Comparison of ENCODE assay signal across 8 cellular contexts in the genomic region with DNA sequence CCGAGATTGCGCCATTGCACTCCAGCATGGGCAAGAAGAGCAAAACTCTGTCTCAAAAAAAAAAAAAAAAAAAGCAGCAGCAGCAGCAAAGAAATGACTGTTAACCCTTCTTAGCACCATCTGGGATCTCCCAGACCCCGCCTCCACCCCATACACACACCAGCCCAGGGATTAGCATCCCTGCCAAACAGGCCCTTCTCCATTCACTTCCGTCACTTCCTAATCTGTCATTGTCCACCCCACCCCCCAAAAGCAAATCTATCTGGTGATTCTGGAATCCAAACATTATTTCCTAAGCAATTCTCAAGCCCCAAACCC. TPM values are rescaled to one million over a fixed set of nuclear protein-coding genes. Genes with fewer than 3 reads are reported as not detected.
DNase-seq lines count a peak whose midpoint lies in the region; ATAC-seq and TF ChIP-seq lines count a peak whose summit lies in the region.

No MANE protein-coding gene starts in this region.

- POLR2A ChIA-PET in SK-N-SH (lab: Yijun Ruan, JAX): interaction anchor here (1.2 kb wide), 1 partner anchor 50 kb away, joined by 3 read pairs; no protein-coding TSS in a partner anchor

- TF ChIP-seq CTCF in SK-N-SH (IDR thresholded peaks at IDR 0.05) (no peak), suprapubic skin (IDR thresholded peaks at IDR 0.05) (no peak)

- TF ChIP-seq POLR2A in suprapubic skin (IDR thresholded peaks at IDR 0.05): no peak

- H4K20me1 ChIP-seq in SK-N-SH (ENCODE audit: insufficient read depth): no peaks in the 10 kb centered on the region

- H3K9ac ChIP-seq in SK-N-SH (peak overlapping the region; percentile 82), iPS-18a (ENCODE audit: low read length) (peak overlapping the region; percentile 80)

- H3K4me1 Mint-ChIP-seq in activated T-helper 2 cell treated with anti-CD3 and anti-CD28 coated beads, Interferon-gamma antibody, Interleukin-2, Interleukin-4, amounts not matched to agents 10 μg/mL and 5 μg/mL and 100 μg/mL, durations not matched to agents 14 hours and 24 hours and 36 hours (ENCODE audit: low read depth): peaks cover 79% of the 10 kb centered on the region

- peak overlapping the region; percentile 85 for H3K4me2 ChIP-seq in SK-N-SH

- TF ChIP-seq RAD21 in SK-N-SH (IDR thresholded peaks at IDR 0.05; ENCODE audit: low read length): no peak

- intact Hi-C loops in activated T-helper 2 cell treated with anti-CD3 and anti-CD28 coated beads, Interferon-gamma antibody, Interleukin-2, Interleukin-4, amounts not matched to agents 10 μg/mL and 5 μg/mL and 100 μg/mL, durations not matched to agents 14 hours and 24 hours and 36 hours (cut with micrococcal nuclease): loop anchor here (10.0 kb wide), 1 partner anchor 302 kb away; no protein-coding TSS in a partner anchor

- peaks cover 67% of the 10 kb centered on the region for H3F3A ChIP-seq in SK-N-SH (replicated peaks; ENCODE audit: insufficient read depth)

- H3K27me3 Mint-ChIP-seq in activated T-helper 2 cell treated with anti-CD3 and anti-CD28 coated beads, Interferon-gamma antibody, Interleukin-2, Interleukin-4, amounts not matched to agents 10 μg/mL and 5 μg/mL and 100 μg/mL, durations not matched to agents 14 hours and 24 hours and 36 hours (ENCODE audit: low read depth): peaks cover 11% of the 10 kb centered on the region

- H3K9me3 Mint-ChIP-seq in activated T-helper 2 cell treated with anti-CD3 and anti-CD28 coated beads, Interferon-gamma antibody, Interleukin-2, Interleukin-4, amounts not matched to agents 10 μg/mL and 5 μg/mL and 100 μg/mL, durations not matched to agents 14 hours and 24 hours and 36 hours: no peaks in the 10 kb centered on the region

- H3K27ac ChIP-seq in SK-N-SH (ENCODE audit: low read depth in 2 of 2, low read length in 1 of 2) (peak overlapping the region; percentile 67 to 97; a peak in 3 of 4 replicates), iPS-18a (ENCODE audit: low read length) (peak overlapping the region; percentile 78), suprapubic skin (peak overlapping the region; percentile 98)

- no peak for DNase-seq in SK-N-SH
- no peak for DNase-seq in activated T-helper 2 cell treated with anti-CD3 and anti-CD28 coated beads, Interferon-gamma antibody, Interleukin-2, Interleukin-4, amounts not matched to agents 10 μg/mL and 5 μg/mL and 100 μg/mL, durations not matched to agents 14 hours and 24 hours and 36 hours (ENCODE audit: low spot score)
- DNase-seq in suprapubic skin (ENCODE audit: low spot score in 2 of 2): no peak
- no peak for DNase-seq in NCI-H146 (lab: John Stamatoyannopoulos, UW)
- no peak for DNase-seq in HPDE6-E6E7 (ENCODE audit: extremely low spot score)

- H3K36me3 ChIP-seq in SK-N-SH (replicated peaks in 1 of 2; ENCODE audit: control insufficient read depth in 1 of 2, insufficient read depth in 2 of 2, low read length in 1 of 2) (peaks cover 3% of the 10 kb centered on the region in 2 experiments), iPS-18a (ENCODE audit: control insufficient read depth, low read depth, low read length) (peaks cover 6% of the 10 kb centered on the region), suprapubic skin (no peaks in the 10 kb centered on the region)

- H3K9me3 ChIP-seq in SK-N-SH (no peaks in the 10 kb centered on the region), iPS-18a (ENCODE audit: control insufficient read depth, low read depth, low read length) (no peaks in the 10 kb centered on the region), suprapubic skin (no peaks in the 10 kb centered on the region)

- H3K9me2 ChIP-seq in SK-N-SH: no peaks in the 10 kb centered on the region

- CTCF ChIA-PET in SK-N-SH (lab: Yijun Ruan, JAX): interaction anchor here (1.0 to 11.8 kb wide), 7 partner anchors 7 to 158 kb away, joined by 3 to 90 read pairs (median 7); no protein-coding TSS in a partner anchor

- H3K27me3 ChIP-seq in SK-N-SH (ENCODE audit: insufficient read depth) (no peaks in the 10 kb centered on the region), iPS-18a (ENCODE audit: control insufficient read depth, insufficient read depth, low read length) (peaks cover 35% of the 10 kb centered on the region), suprapubic skin (no peaks in the 10 kb centered on the region)

- TF ChIP-seq EP300 in SK-N-SH (IDR thresholded peaks at IDR 0.05; ENCODE audit: borderline replicate concordance in 1 of 2, low read depth in 1 of 2, low read length in 1 of 2) (no peak), suprapubic skin (IDR thresholded peaks at IDR 0.05) (no peak)

- H3K4me1 ChIP-seq in SK-N-SH (ENCODE audit: control insufficient read depth in 1 of 2, insufficient read depth in 2 of 2, low read depth in 1 of 2, low read length in 1 of 2) (peaks cover 44 to 57% of the 10 kb centered on the region in 2 experiments), iPS-18a (ENCODE audit: control insufficient read depth, low read depth, low read length) (peaks cover 46% of the 10 kb centered on the region), suprapubic skin (peaks cover 98% of the 10 kb centered on the region)

- H3K79me2 ChIP-seq in SK-N-SH (ENCODE audit: insufficient read depth): peaks cover 30% of the 10 kb centered on the region; the same call in 1 of the 2 replicates

- peak overlapping the region; percentile 6 for H3K4me3 Mint-ChIP-seq in activated T-helper 2 cell treated with anti-CD3 and anti-CD28 coated beads, Interferon-gamma antibody, Interleukin-2, Interleukin-4, amounts not matched to agents 10 μg/mL and 5 μg/mL and 100 μg/mL, durations not matched to agents 14 hours and 24 hours and 36 hours (ENCODE audit: low read depth)

- 84% methylated on average over 4 of the region's 4 CpGs for WGBS in SK-N-SH (ENCODE audit: low lambda C conversion rate)
- 15% methylated on average over 4 of the region's 4 CpGs for WGBS in suprapubic skin

- no peak for ATAC-seq in SK-N-SH treated with all-trans-retinoic acid at 6 μM for 48 hours
- no peak for ATAC-seq in GM21390 (IDR thresholded peaks at IDR 0.05; ENCODE audit: unreplicated experiment)

- peak overlapping the region; percentile 97 for H3K27ac Mint-ChIP-seq in activated T-helper 2 cell treated with anti-CD3 and anti-CD28 coated beads, Interferon-gamma antibody, Interleukin-2, Interleukin-4, amounts not matched to agents 10 μg/mL and 5 μg/mL and 100 μg/mL, durations not matched to agents 14 hours and 24 hours and 36 hours

- peaks cover 5% of the 10 kb centered on the region for H3K36me3 Mint-ChIP-seq in activated T-helper 2 cell treated with anti-CD3 and anti-CD28 coated beads, Interferon-gamma antibody, Interleukin-2, Interleukin-4, amounts not matched to agents 10 μg/mL and 5 μg/mL and 100 μg/mL, durations not matched to agents 14 hours and 24 hours and 36 hours (ENCODE audit: low read depth)

- H3K4me3 ChIP-seq in SK-N-SH (ENCODE audit: low read depth in 2 of 2, low read length in 1 of 2): peak overlapping the region in 1 of 2 experiments; percentile 56; a peak in 2 of 4 replicates
- H3K4me3 ChIP-seq in iPS-18a (ENCODE audit: low read length): peak overlapping the region; percentile 34
- no peak overlapping the region for H3K4me3 ChIP-seq in suprapubic skin

- H2AFZ ChIP-seq in SK-N-SH (ENCODE audit: low read depth): no peak overlapping the region

TF ChIP-seq in SK-N-SH, 30 proteins besides CTCF, POLR2A, EP300 and RAD21 (continues in another document):
- no peak for TF ChIP-seq FOSL2 (IDR thresholded peaks at IDR 0.05; ENCODE audit: borderline replicate concordance, low read depth)

TF ChIP-seq in SK-N-SH treated with all-trans-retinoic acid at 6 μM for 48 hours, 23 proteins besides CTCF, POLR2A, EP300 and RAD21 (continues in another document):
- no peak for TF ChIP-seq SNAI2 (CRISPR knock-in tag; IDR thresholded peaks at IDR 0.05)

RNA-seq across cellular contexts. Expression of gene AHNAK, which starts 5.8 kb away (rescaled TPM):
- 57.8 and 62.3 TPM in 2 replicates for polyA plus RNA-seq in SK-N-SH (2012; rRNA removed)
- polyA plus RNA-seq in SK-N-SH (2012; cell fraction: cytosol; rRNA removed): 49.7 and 55.0 TPM in 2 replicates
- polyA plus RNA-seq in SK-N-SH (2012; cell fraction: nucleus; rRNA removed): 78.7 and 115 TPM in 2 replicates
- total RNA-seq in activated T-helper 2 cell treated with anti-CD3 and anti-CD28 coated beads, Interferon-gamma antibody, Interleukin-2, Interleukin-4, amounts not matched to agents 10 μg/mL and 5 μg/mL and 100 μg/mL, durations not matched to agents 14 hours and 24 hours and 36 hours: 105 and 108 TPM in 2 replicates
- total RNA-seq in suprapubic skin: 1,000 to 10,000 TPM; 1,174 to 1,475 (median 1,322) TPM

RNA-seq across cellular contexts. Expression of gene EEF1G, which starts 21.3 kb away (rescaled TPM):
- 1,853 and 2,105 TPM in 2 replicates for polyA plus RNA-seq in SK-N-SH (2012; rRNA removed)
- polyA plus RNA-seq in SK-N-SH (2012; cell fraction: cytosol; rRNA removed): 1,837 and 2,039 TPM in 2 replicates
- polyA plus RNA-seq in SK-N-SH (2012; cell fraction: nucleus; rRNA removed): 604 and 627 TPM in 2 replicates
- total RNA-seq in activated T-helper 2 cell treated with anti-CD3 and anti-CD28 coated beads, Interferon-gamma antibody, Interleukin-2, Interleukin-4, amounts not matched to agents 10 μg/mL and 5 μg/mL and 100 μg/mL, durations not matched to agents 14 hours and 24 hours and 36 hours: 1,369 and 1,395 TPM in 2 replicates
- total RNA-seq in suprapubic skin: 1,000 to 10,000 TPM; 1,221 to 2,946 (median 2,495) TPM

RNA-seq across cellular contexts. Expression of gene TUT1, which starts 38.9 kb away (rescaled TPM):
- 27.3 and 30.0 TPM in 2 replicates for polyA plus RNA-seq in SK-N-SH (2012; rRNA removed)
- polyA plus RNA-seq in SK-N-SH (2012; cell fraction: cytosol; rRNA removed): 10.5 and 13.8 TPM in 2 replicates
- 97.9 and 105 TPM in 2 replicates for polyA plus RNA-seq in SK-N-SH (2012; cell fraction: nucleus; rRNA removed)
- 29.9 and 41.7 TPM in 2 replicates for total RNA-seq in activated T-helper 2 cell treated with anti-CD3 and anti-CD28 coated beads, Interferon-gamma antibody, Interleukin-2, Interleukin-4, amounts not matched to agents 10 μg/mL and 5 μg/mL and 100 μg/mL, durations not matched to agents 14 hours and 24 hours and 36 hours
- total RNA-seq in suprapubic skin: 10 to 100 TPM in 3 of 4 donors, 1 to 10 TPM in 1; 8.0 to 16.3 (median 12.5) TPM

RNA-seq across cellular contexts. Expression of gene MTA2, which starts 49.2 kb away (rescaled TPM):
- 18.4 and 20.6 TPM in 2 replicates for polyA plus RNA-seq in SK-N-SH (2012; rRNA removed)
- 12.7 and 15.6 TPM in 2 replicates for polyA plus RNA-seq in SK-N-SH (2012; cell fraction: cytosol; rRNA removed)
- 57.9 and 72.2 TPM in 2 replicates for polyA plus RNA-seq in SK-N-SH (2012; cell fraction: nucleus; rRNA removed)
- total RNA-seq in activated T-helper 2 cell treated with anti-CD3 and anti-CD28 coated beads, Interferon-gamma antibody, Interleukin-2, Interleukin-4, amounts not matched to agents 10 μg/mL and 5 μg/mL and 100 μg/mL, durations not matched to agents 14 hours and 24 hours and 36 hours: 201 and 215 TPM in 2 replicates
- 100 to 1,000 TPM; 107 to 125 (median 110) TPM for total RNA-seq in suprapubic skin

Comparison
In these comparisons a context has a peak if more than half of its experiments do, and no peak if none do; other contexts are left out.
1. RNA of gene AHNAK, which starts 5.8 kb away (total RNA-seq): 1,174 to 1,475 TPM in suprapubic skin; 105 to 108 TPM in activated T-helper 2 cell treated with anti-CD3 and anti-CD28 coated beads, Interferon-gamma antibody, Interleukin-2, Interleukin-4, amounts not matched to agents 10 μg/mL and 5 μg/mL and 100 μg/mL, durations not matched to agents 14 hours and 24 hours and 36 hours; every median in the first group is over 10 times any median in the second.
2. Peak in every context shown above with its lines, with median percentiles within 50 percentile points of each other: H3K27ac ChIP-seq.